In the genomic region with DNA sequence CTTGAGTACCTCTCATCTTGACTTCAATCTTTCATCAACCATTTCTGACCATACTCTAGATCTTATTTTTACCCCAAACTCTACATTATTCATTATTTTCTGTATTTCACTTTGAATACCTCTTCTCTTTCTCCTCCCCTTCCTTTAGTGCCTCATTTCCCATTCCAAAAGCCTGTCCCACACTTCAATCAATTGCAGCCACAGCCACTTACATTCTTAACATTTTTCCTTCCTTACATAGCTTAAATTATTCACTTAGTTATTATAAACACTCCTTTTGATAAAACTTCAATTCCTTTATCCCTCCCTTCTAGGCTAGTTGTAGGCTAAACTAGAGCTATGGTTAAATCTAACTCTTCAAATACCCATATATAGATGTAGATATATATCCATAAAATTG, we compare ENCODE assay signal across 29 cellular contexts.
A peak's percentile ranks its signal among the peaks of the same experiment; 100 is the strongest.
DNase-seq lines count a peak whose midpoint lies in the region; ATAC-seq, FAIRE-seq and TF ChIP-seq lines count a peak whose summit lies in the region.
"Had no signal": no experiment of that assay in that cellular context is flagged by ENCODE, and none has a peak within 500 bp of the region (broad histone marks: within the 10 kb centered on the region; RNA-seq: fewer than 3 reads in every experiment).

No MANE protein-coding gene starts in this region.

- no peak overlapping the region for H4K91ac ChIP-seq in H1 (replicated peaks; ENCODE audit: insufficient read length, low read length)

- H3K4me1 Mint-ChIP-seq in activated T-cell treated with anti-CD3 and anti-CD28 coated beads, Interleukin-2, amount 50 U/mL, for 4 hours (ENCODE audit: low read depth), result no peaks in the 10 kb centered on the region
- H3K4me1 Mint-ChIP-seq: activated naive CD8-positive, alpha-beta T cell treated with anti-CD3 and anti-CD28 coated beads for 36 hours; central memory CD8-positive, alpha-beta T cell; naive B cell had no signal

- no peak overlapping the region for H2AFZ ChIP-seq in H1 (ENCODE audit: low read length)

- no peaks in the 10 kb centered on the region for H3K36me3 ChIP-seq in H1 (ENCODE audit: control insufficient read depth in 2 of 4, insufficient read depth in 4 of 4, low read length in 3 of 4)
- H3K36me3 ChIP-seq: BE2C, gastrocnemius medialis, HAP-1, right lobe of liver, thyroid gland, vagina had no signal

- H3K27me3 Mint-ChIP-seq in activated T-cell treated with anti-CD3 and anti-CD28 coated beads, Interleukin-2, amount 50 U/mL, for 4 hours (ENCODE audit: low read depth), result no peaks in the 10 kb centered on the region
- H3K27me3 Mint-ChIP-seq: activated naive CD8-positive, alpha-beta T cell treated with anti-CD3 and anti-CD28 coated beads for 36 hours; central memory CD8-positive, alpha-beta T cell; naive B cell had no signal

- no peak overlapping the region for H3K4ac ChIP-seq in H1 (replicated peaks; ENCODE audit: insufficient read length, low read depth, low read length)

- no peak overlapping the region for H2BK5ac ChIP-seq in H1 (ENCODE audit: low read depth, low read length)

- no peaks in the 10 kb centered on the region for H3K79me1 ChIP-seq in H1 (ENCODE audit: low read depth, low read length)

- no peaks in the 10 kb centered on the region for H3K4me1 ChIP-seq in H1 (replicated peaks in 1 of 4; ENCODE audit: control insufficient read depth in 3 of 4, insufficient read depth in 4 of 4, low read length in 3 of 4)
- H3K4me1 ChIP-seq: A549, BE2C, right lobe of liver, thyroid gland, vagina had no signal

- no peak overlapping the region for H2BK15ac ChIP-seq in H1 (ENCODE audit: low read length)

- H3K56ac ChIP-seq in H1 (replicated peaks; ENCODE audit: insufficient read length, low read depth, low read length), result peak overlapping the region; percentile 37

- TF ChIP-seq CTCF in H1 (IDR thresholded peaks at IDR 0.05; ENCODE audit: control extremely low read depth in 1 of 3, insufficient read depth in 1 of 3, low read depth in 1 of 3, low read length in 3 of 3) (no peak), lower leg skin (IDR thresholded peaks at IDR 0.05) (no peak)

- CTCF ChIA-PET in H1 (lab: Charles Lee; ENCODE audit: partially characterized antibody), result interaction anchor here (0.6 to 1.3 kb wide), 3 partner anchors 9 to 1423 kb away, joined by 3 to 5 read pairs (median 4); no protein-coding TSS in a partner anchor

- FAIRE-seq in H1 (lab: Jason Lieb, UNC), result no peak
- FAIRE-seq: A549 had no signal

- no peak overlapping the region for H4K8ac ChIP-seq in H1 (ENCODE audit: extremely low read depth, insufficient read depth, low read length)

- H3K4me3 Mint-ChIP-seq in activated T-cell treated with anti-CD3 and anti-CD28 coated beads, Interleukin-2, amount 50 U/mL, for 4 hours, result no peak overlapping the region
- H3K4me3 Mint-ChIP-seq: activated naive CD8-positive, alpha-beta T cell treated with anti-CD3 and anti-CD28 coated beads for 36 hours; CD8-positive, alpha-beta T cell; central memory CD8-positive, alpha-beta T cell; naive B cell had no signal

- DNase-seq in EH (ENCODE audit: low read depth), result peak; percentile 71
- DNase-seq in NCI-H226, result peak; percentile 29
- DNase-seq in H1 (ENCODE audit: low read depth in 1 of 2, low spot score in 2 of 2), result no peak
- peak; percentile 9 for DNase-seq in myocyte (ENCODE audit: low read depth)
- DNase-seq in lower leg skin (ENCODE audit: low spot score in 2 of 2), result no peak
- DNase-seq in dermis blood vessel endothelial cell, result no peak
- DNase-seq in T-helper 9 cell, result no peak
- DNase-seq in activated T-cell treated with anti-CD3 and anti-CD28 coated beads, Interleukin-2, amount 50 U/mL, for 4 hours, result no peak
- DNase-seq: activated CD4-positive, alpha-beta T cell treated with anti-CD3 and anti-CD28 coated beads for 4 hours; activated naive CD8-positive, alpha-beta T cell treated with anti-CD3 and anti-CD28 coated beads for 36 hours; BE2C; CD8-positive, alpha-beta T cell; gastrocnemius medialis; mesenchymal stem cell; naive B cell; NCI-H1092; NCI-H1694; NCI-H446; right lobe of liver; SIG-M5; stimulated activated CD4-positive, alpha-beta T cell treated with anti-CD3 and anti-CD28 coated beads, Interleukin-12 subunit alpha, Interleukin-12 subunit beta, amount 100 ng/mL, for 4 hours; stimulated activated CD4-positive, alpha-beta T cell treated with anti-CD3 and anti-CD28 coated beads, Interleukin-2, amount 100 ng/mL, for 48 hours; T1000; thyroid gland had no signal

- no peak overlapping the region for H2BK120ac ChIP-seq in H1 (replicated peaks; ENCODE audit: low read depth, low read length)

- no peak for ATAC-seq in activated T-cell treated with anti-CD3 and anti-CD28 coated beads, Interleukin-2, amount 50 U/mL, for 4 hours
- ATAC-seq: A549; CD8-positive, alpha-beta T cell; gastrocnemius medialis; right lobe of liver had no signal

- POLR2A ChIA-PET in H1 (lab: Charles Lee; ENCODE audit: partially characterized antibody), result interaction anchor here (0.6 kb wide), 2 partner anchors 149 to 1101 kb away, joined by 3 read pairs; no protein-coding TSS in a partner anchor

- TF ChIP-seq RAD21 in H1 (IDR thresholded peaks at IDR 0.05 in 1 of 2, conservative IDR thresholded peaks at IDR 0.05 in 1 of 2; ENCODE audit: low read depth in 2 of 2, low read length in 2 of 2), result no peak

- no peak for TF ChIP-seq EP300 in H1 (IDR thresholded peaks at IDR 0.05; ENCODE audit: borderline replicate concordance in 1 of 2, low read depth in 2 of 2, low read length in 2 of 2)

- no peak overlapping the region for H3K14ac ChIP-seq in H1 (ENCODE audit: insufficient read length)

- H3K79me2 ChIP-seq in H1 (ENCODE audit: control insufficient read depth in 1 of 2, insufficient read depth in 2 of 2, low read length in 2 of 2), result no peaks in the 10 kb centered on the region

- H4K5ac ChIP-seq in H1 (ENCODE audit: insufficient read length, low read depth, low read length), result no peak overlapping the region

- no peak overlapping the region for H3K27ac ChIP-seq in H1 (ENCODE audit: low read depth, low read length)
- H3K27ac ChIP-seq: A549, gastrocnemius medialis, right lobe of liver, thyroid gland, vagina, VCaP had no signal

- H3K36me3 Mint-ChIP-seq in activated T-cell treated with anti-CD3 and anti-CD28 coated beads, Interleukin-2, amount 50 U/mL, for 4 hours (ENCODE audit: insufficient read depth), result no peaks in the 10 kb centered on the region
- H3K36me3 Mint-ChIP-seq: activated naive CD8-positive, alpha-beta T cell treated with anti-CD3 and anti-CD28 coated beads for 36 hours; CD8-positive, alpha-beta T cell; naive B cell had no signal

- H4K20me1 ChIP-seq in H1 (replicated peaks in 1 of 2; ENCODE audit: control insufficient read depth in 1 of 2, insufficient read depth in 2 of 2, low read length in 2 of 2), result no peaks in the 10 kb centered on the region

- H3K9ac ChIP-seq in H1 (replicated peaks in 1 of 4; ENCODE audit: extremely low read depth in 1 of 4, low read depth in 3 of 4, low read length in 3 of 4), result no peak overlapping the region

- H2BK20ac ChIP-seq in H1 (ENCODE audit: low read length), result no peak overlapping the region

- H3K27me3 ChIP-seq in H1 (replicated peaks in 1 of 4; ENCODE audit: control insufficient read depth in 3 of 4, extremely low read depth in 1 of 4, insufficient read depth in 3 of 4, low read length in 3 of 4), result no peaks in the 10 kb centered on the region
- H3K27me3 ChIP-seq: BE2C, gastrocnemius medialis, right lobe of liver, thyroid gland, vagina had no signal

- no peak overlapping the region for H3K4me3 ChIP-seq in H1 (ENCODE audit: extremely low read depth in 1 of 4, insufficient read depth in 2 of 4, low read depth in 3 of 4, low read length in 4 of 4)
- no peak overlapping the region for H3K4me3 ChIP-seq in lower leg skin (ENCODE audit: low read depth, poor library complexity, severe bottlenecking)
- H3K4me3 ChIP-seq: A549, gastrocnemius medialis, HAP-1, right lobe of liver, thyroid gland, vagina had no signal

- H3K4me2 ChIP-seq in H1 (ENCODE audit: insufficient read depth in 1 of 2, low read depth in 2 of 2, low read length in 2 of 2), result no peak overlapping the region
- H3K4me2 ChIP-seq: A549 had no signal

- no peaks in the 10 kb centered on the region for H3K9me3 ChIP-seq in H1 (ENCODE audit: insufficient read depth in 2 of 2, low read depth in 1 of 2, low read length in 1 of 2)
- H3K9me3 ChIP-seq: A549, BE2C, gastrocnemius medialis, HAP-1, right lobe of liver, thyroid gland, vagina had no signal

- H2BK12ac ChIP-seq in H1 (ENCODE audit: low read depth, low read length), result no peak overlapping the region

- H3K23ac ChIP-seq in H1 (ENCODE audit: insufficient read length), result no peak overlapping the region

- no peak overlapping the region for H2AK5ac ChIP-seq in H1 (ENCODE audit: low read depth, low read length)

- no peaks in the 10 kb centered on the region for H3K23me2 ChIP-seq in H1 (ENCODE audit: low read depth, low read length)

- no peaks in the 10 kb centered on the region for H3K9me3 Mint-ChIP-seq in activated T-cell treated with anti-CD3 and anti-CD28 coated beads, Interleukin-2, amount 50 U/mL, for 4 hours
- H3K9me3 Mint-ChIP-seq: activated naive CD8-positive, alpha-beta T cell treated with anti-CD3 and anti-CD28 coated beads for 36 hours had no signal

- TF ChIP-seq POLR2A in H1 (IDR thresholded peaks at IDR 0.05; ENCODE audit: control extremely low read depth in 1 of 2, low read depth in 2 of 2, low read length in 2 of 2), result no peak
- no peak for TF ChIP-seq POLR2A in lower leg skin (IDR thresholded peaks at IDR 0.05)

- H3K18ac ChIP-seq in H1 (ENCODE audit: extremely low read depth, low read length), result no peak overlapping the region

- intact Hi-C loops in lower leg skin (cut with DNase I; ENCODE audit: low total_unique reads), result no loop called here

TF ChIP-seq in H1, 55 proteins besides CTCF, POLR2A, EP300 and RAD21:
- TF ChIP-seq SIN3A (conservative IDR thresholded peaks at IDR 0.05 in 1 of 2, IDR thresholded peaks at IDR 0.05 in 1 of 2; ENCODE audit: low read depth in 1 of 2, low read length in 2 of 2) (no peak), FOSL1 (IDR thresholded peaks at IDR 0.05; ENCODE audit: insufficient read depth, low read depth, low read length) (no peak)

Comparison
In these comparisons a context has a peak if more than half of its experiments do, and no peak if none do; other contexts are left out.
1. DNase-seq: peak in EH (single experiment), NCI-H226 (single experiment) and myocyte (single experiment); none in H1 (0 of 2), lower leg skin (0 of 2), dermis blood vessel endothelial cell (single experiment), T-helper 9 cell (single experiment) and activated T-cell treated with anti-CD3 and anti-CD28 coated beads, Interleukin-2, amount 50 U/mL, for 4 hours (single experiment).